Comparison of ENCODE assay signal across 22 cellular contexts in the genomic region with DNA sequence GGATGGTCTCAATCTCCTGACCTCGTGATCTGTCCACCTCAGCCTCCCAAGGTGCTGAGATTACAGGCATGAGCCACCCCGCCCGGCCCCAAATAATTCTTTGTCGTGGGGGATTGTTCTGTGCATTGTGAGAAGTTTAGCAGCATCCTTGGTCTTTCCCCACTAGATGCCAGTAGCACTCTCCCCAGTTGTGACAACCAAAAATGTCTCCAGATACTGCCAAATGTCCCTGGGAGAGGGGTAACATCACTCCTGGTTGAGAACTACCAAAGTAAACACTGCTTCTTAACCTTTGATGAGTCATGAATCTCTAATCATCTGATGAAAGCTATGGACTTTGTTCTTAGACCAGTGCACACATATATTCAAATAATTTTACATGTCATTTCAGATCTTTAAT.
DNase-seq lines count a peak whose midpoint lies in the region; ATAC-seq and TF ChIP-seq lines count a peak whose summit lies in the region.
"Had no signal": no experiment of that assay in that cellular context is flagged by ENCODE, and none has a peak within 500 bp of the region (broad histone marks: within the 10 kb centered on the region; RNA-seq: fewer than 3 reads in every experiment).

No MANE protein-coding gene starts in this region.

- BruUV-seq in HCT116 (replicated peaks; lab: Mats Ljungman, UMichigan), result no TSS peak

- no peak for TF ChIP-seq POLR2A in HCT116 (IDR thresholded peaks at IDR 0.05; ENCODE audit: borderline replicate concordance, extremely low read depth, insufficient read depth, insufficient read length)

- DNase-seq in DMS114 treated with DMSO at 0.1 percent for 48 hours (lab: John Stamatoyannopoulos, UW; ENCODE audit: unreplicated experiment) (peak; percentile 0), HCT116 (ENCODE audit: low read depth, low spot score) (no peak), SK-MEL-5 (ENCODE audit: low read depth, low spot score) (peak; percentile 12), iPS-NIHi7 (ENCODE audit: extremely low spot score) (peak; percentile 15), 8988T (no peak)
- DNase-seq: activated CD8-positive, alpha-beta T cell treated with anti-CD3 and anti-CD28 coated beads, Interleukin-2, amount 10 ng/mL, durations not matched to agents 7 days and 5 days; activated naive CD8-positive, alpha-beta T cell treated with anti-CD3 and anti-CD28 coated beads for 36 hours; GOT3; KG1; left ventricle myocardium inferior; NCI-H1105 treated with DMSO at 0.1 percent for 48 hours; NCI-H2171; occipital lobe; Right ventricle myocardium superior; T-helper 17 cell had no signal

- H3K9me2 ChIP-seq in HCT116 (ENCODE audit: insufficient read depth), result no peaks in the 10 kb centered on the region

- no peak overlapping the region for H3K4me3 ChIP-seq in HCT116 (replicated peaks in 1 of 2; ENCODE audit: low read depth in 1 of 2, low read length in 2 of 2)
- H3K4me3 ChIP-seq: left ventricle myocardium inferior, right atrium auricular region had no signal

- H3K9ac ChIP-seq in HCT116 (ENCODE audit: low read length), result no peak overlapping the region

- RAD21 ChIA-PET in HCT116 (lab: Charles Lee; ENCODE audit: low non-redundant PET in 1 of 2, low total read pairs in 2 of 2, uncharacterized antibody in 2 of 2, unreplicated experiment in 2 of 2), result no interaction called here

- POLR2A ChIA-PET in HCT116 (lab: Charles Lee), result no interaction called here

- H3K27ac ChIP-seq in HCT116 (ENCODE audit: low read depth, low read length), result no peak overlapping the region
- H3K27ac ChIP-seq: epithelial cell of prostate, left ventricle myocardium inferior, right atrium auricular region had no signal

- peak; percentile 24; the same call in 1 of the 2 replicates for TF ChIP-seq RAD21 in HCT116 (IDR thresholded peaks at IDR 0.05; ENCODE audit: low read depth)

- H3K79me2 ChIP-seq in HCT116 (ENCODE audit: insufficient read depth, low read length), result no peaks in the 10 kb centered on the region

- H3K4me2 ChIP-seq in HCT116 (ENCODE audit: low read length), result no peak overlapping the region

- H3K4me1 ChIP-seq in HCT116 (ENCODE audit: control insufficient read depth in 1 of 2, insufficient read depth in 2 of 2, low read length in 2 of 2), result no peaks in the 10 kb centered on the region
- H3K4me1 ChIP-seq: left ventricle myocardium inferior, right atrium auricular region had no signal

- no peak for TF ChIP-seq CTCF in HCT116 (IDR thresholded peaks at IDR 0.05 in 2 of 3, conservative IDR thresholded peaks at IDR 0.05 in 1 of 3; ENCODE audit: borderline replicate concordance in 1 of 3, insufficient read depth in 1 of 3, low read depth in 2 of 3, low read length in 2 of 3)

- intact Hi-C loops in HCT116 (cut with micrococcal nuclease), result no loop called here

- no peak overlapping the region for H2AFZ ChIP-seq in HCT116 (ENCODE audit: low read depth, low read length, poor library complexity, severe bottlenecking)

- ATAC-seq in HCT116 (no peak), GM19395 (IDR thresholded peaks at IDR 0.05; ENCODE audit: unreplicated experiment) (no peak), HG02623 (IDR thresholded peaks at IDR 0.05; ENCODE audit: unreplicated experiment) (no peak), GM18511 (IDR thresholded peaks at IDR 0.05; ENCODE audit: unreplicated experiment) (no peak)
- ATAC-seq: activated CD8-positive, alpha-beta T cell treated with anti-CD3 and anti-CD28 coated beads, Interleukin-2, amount 10 ng/mL, durations not matched to agents 7 days and 5 days; stimulated activated memory B cell treated with anti-CD40 and anti-IgM and Interleukin-4, amounts not matched to agents 10 μg/mL and 1 μg/mL and 100 μg/mL, for 72 hours; T-helper 17 cell; WTC11 had no signal

- no peaks in the 10 kb centered on the region for H4K20me1 ChIP-seq in HCT116 (ENCODE audit: insufficient read depth)

- H3K36me3 ChIP-seq in HCT116 (ENCODE audit: control insufficient read depth in 1 of 2, insufficient read depth in 2 of 2, low read length in 2 of 2), result no peaks in the 10 kb centered on the region
- H3K36me3 ChIP-seq: left ventricle myocardium inferior, right atrium auricular region had no signal

- in situ Hi-C loops in SK-MEL-5 (cut with HindIII; ENCODE audit: low pct_unique_long_range_greater_than_20kb, low sequenced_read_pairs), result no loop called here

- no peaks in the 10 kb centered on the region for H3K9me3 ChIP-seq in HCT116 (ENCODE audit: control insufficient read depth in 1 of 2, insufficient read depth in 1 of 2, low read depth in 1 of 2, low read length in 2 of 2)
- H3K9me3 ChIP-seq: left ventricle myocardium inferior, right atrium auricular region had no signal

- no peaks in the 10 kb centered on the region for H3K27me3 ChIP-seq in HCT116 (ENCODE audit: insufficient read depth, low read length)
- H3K27me3 ChIP-seq: right atrium auricular region had no signal

- CTCF ChIA-PET in HCT116 (lab: Charles Lee), result no interaction called here

TF ChIP-seq in HCT116, 20 proteins besides CTCF, POLR2A, EP300 and RAD21:
- TF ChIP-seq POLR2AphosphoS5 (IDR thresholded peaks at IDR 0.05; ENCODE audit: low read depth, low read length) (no peak), EGR1 (IDR thresholded peaks at IDR 0.05; ENCODE audit: low read depth) (no peak), JUND (IDR thresholded peaks at IDR 0.05) (no peak), SRF (IDR thresholded peaks at IDR 0.05; ENCODE audit: low read depth) (no peak), TCF7L2 (IDR thresholded peaks at IDR 0.05; ENCODE audit: borderline replicate concordance, extremely low read depth, insufficient read depth, insufficient read length) (no peak), FOSL1 (IDR thresholded peaks at IDR 0.05; ENCODE audit: low read depth) (no peak), SIN3A (IDR thresholded peaks at IDR 0.05; ENCODE audit: low read depth) (no peak), ELF1 (IDR thresholded peaks at IDR 0.05; ENCODE audit: borderline replicate concordance, low read depth) (no peak), SP1 (IDR thresholded peaks at IDR 0.05; ENCODE audit: low read depth) (no peak), CBX3 (IDR thresholded peaks at IDR 0.05; ENCODE audit: low read depth) (no peak), ZNF274 (IDR thresholded peaks at IDR 0.05; ENCODE audit: low read depth, low read length) (no peak)
- TF ChIP-seq, protein P1, sequence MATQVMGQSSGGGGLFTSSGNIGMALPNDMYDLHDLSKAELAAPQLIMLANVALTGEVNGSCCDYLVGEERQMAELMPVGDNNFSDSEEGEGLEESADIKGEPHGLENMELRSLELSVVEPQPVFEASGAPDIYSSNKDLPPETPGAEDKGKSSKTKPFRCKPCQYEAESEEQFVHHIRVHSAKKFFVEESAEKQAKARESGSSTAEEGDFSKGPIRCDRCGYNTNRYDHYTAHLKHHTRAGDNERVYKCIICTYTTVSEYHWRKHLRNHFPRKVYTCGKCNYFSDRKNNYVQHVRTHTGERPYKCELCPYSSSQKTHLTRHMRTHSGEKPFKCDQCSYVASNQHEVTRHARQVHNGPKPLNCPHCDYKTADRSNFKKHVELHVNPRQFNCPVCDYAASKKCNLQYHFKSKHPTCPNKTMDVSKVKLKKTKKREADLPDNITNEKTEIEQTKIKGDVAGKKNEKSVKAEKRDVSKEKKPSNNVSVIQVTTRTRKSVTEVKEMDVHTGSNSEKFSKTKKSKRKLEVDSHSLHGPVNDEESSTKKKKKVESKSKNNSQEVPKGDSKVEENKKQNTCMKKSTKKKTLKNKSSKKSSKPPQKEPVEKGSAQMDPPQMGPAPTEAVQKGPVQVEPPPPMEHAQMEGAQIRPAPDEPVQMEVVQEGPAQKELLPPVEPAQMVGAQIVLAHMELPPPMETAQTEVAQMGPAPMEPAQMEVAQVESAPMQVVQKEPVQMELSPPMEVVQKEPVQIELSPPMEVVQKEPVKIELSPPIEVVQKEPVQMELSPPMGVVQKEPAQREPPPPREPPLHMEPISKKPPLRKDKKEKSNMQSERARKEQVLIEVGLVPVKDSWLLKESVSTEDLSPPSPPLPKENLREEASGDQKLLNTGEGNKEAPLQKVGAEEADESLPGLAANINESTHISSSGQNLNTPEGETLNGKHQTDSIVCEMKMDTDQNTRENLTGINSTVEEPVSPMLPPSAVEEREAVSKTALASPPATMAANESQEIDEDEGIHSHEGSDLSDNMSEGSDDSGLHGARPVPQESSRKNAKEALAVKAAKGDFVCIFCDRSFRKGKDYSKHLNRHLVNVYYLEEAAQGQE (IDR thresholded peaks at IDR 0.05; ENCODE audit: low read depth), result no peak
- TF ChIP-seq, protein P2, sequence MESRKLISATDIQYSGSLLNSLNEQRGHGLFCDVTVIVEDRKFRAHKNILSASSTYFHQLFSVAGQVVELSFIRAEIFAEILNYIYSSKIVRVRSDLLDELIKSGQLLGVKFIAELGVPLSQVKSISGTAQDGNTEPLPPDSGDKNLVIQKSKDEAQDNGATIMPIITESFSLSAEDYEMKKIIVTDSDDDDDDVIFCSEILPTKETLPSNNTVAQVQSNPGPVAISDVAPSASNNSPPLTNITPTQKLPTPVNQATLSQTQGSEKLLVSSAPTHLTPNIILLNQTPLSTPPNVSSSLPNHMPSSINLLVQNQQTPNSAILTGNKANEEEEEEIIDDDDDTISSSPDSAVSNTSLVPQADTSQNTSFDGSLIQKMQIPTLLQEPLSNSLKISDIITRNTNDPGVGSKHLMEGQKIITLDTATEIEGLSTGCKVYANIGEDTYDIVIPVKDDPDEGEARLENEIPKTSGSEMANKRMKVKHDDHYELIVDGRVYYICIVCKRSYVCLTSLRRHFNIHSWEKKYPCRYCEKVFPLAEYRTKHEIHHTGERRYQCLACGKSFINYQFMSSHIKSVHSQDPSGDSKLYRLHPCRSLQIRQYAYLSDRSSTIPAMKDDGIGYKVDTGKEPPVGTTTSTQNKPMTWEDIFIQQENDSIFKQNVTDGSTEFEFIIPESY (IDR thresholded peaks at IDR 0.05; ENCODE audit: extremely low read depth, insufficient replicate concordance, low read length), result no peak
- TF ChIP-seq, protein P3, sequence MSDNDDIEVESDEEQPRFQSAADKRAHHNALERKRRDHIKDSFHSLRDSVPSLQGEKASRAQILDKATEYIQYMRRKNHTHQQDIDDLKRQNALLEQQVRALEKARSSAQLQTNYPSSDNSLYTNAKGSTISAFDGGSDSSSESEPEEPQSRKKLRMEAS (IDR thresholded peaks at IDR 0.05), result no peak

Comparison
In these comparisons a context has a peak if more than half of its experiments do, and no peak if none do; other contexts are left out.
1. DNase-seq: peak in DMS114 treated with DMSO at 0.1 percent for 48 hours (single experiment), SK-MEL-5 (single experiment) and iPS-NIHi7 (single experiment); none in HCT116 (single experiment) and 8988T (single experiment).